In genomic region chr12:8045952-8046944, GRCh38 we compare ENCODE assay signal across 8 cellular contexts. TPM values are rescaled to one million over a fixed set of nuclear protein-coding genes. Genes with fewer than 3 reads are reported as not detected.
DNase-seq lines count a peak whose midpoint lies in the region; ATAC-seq and TF ChIP-seq lines count a peak whose summit lies in the region.

No MANE protein-coding gene starts in this region.

- H4K20me1 ChIP-seq in GM23248 (ENCODE audit: insufficient read depth): no peaks in the 10 kb centered on the region

- no peaks in the 10 kb centered on the region for H3F3A ChIP-seq in GM23248 (ENCODE audit: insufficient read depth)

- H3K36me3 ChIP-seq in GM23248 (ENCODE audit: low read depth) (peaks cover 52% of the 10 kb centered on the region), liver (ENCODE audit: control insufficient read depth in 4 of 4, insufficient read depth in 3 of 4, low read depth in 1 of 4, low read length in 3 of 4) (peaks cover 6 to 67% (median 56%) of the 10 kb centered on the region in 4 donors)

- H3K27ac ChIP-seq in GM23248 (no peak overlapping the region), liver (ENCODE audit: low read depth in 1 of 2, low read length in 2 of 2) (no peak overlapping the region)

- no peak overlapping the region for H2AFZ ChIP-seq in GM23248

- H3K9me3 ChIP-seq in GM23248 (ENCODE audit: low read depth) (no peaks in the 10 kb centered on the region), liver (ENCODE audit: control insufficient read depth in 4 of 4, low read length in 3 of 4) (no peaks in the 10 kb centered on the region)

- H3K79me2 ChIP-seq in GM23248 (ENCODE audit: insufficient read depth): no peaks in the 10 kb centered on the region

- H3K36me3 Mint-ChIP-seq in activated CD4-positive, alpha-beta T cell treated with anti-CD3 and anti-CD28 coated beads, Interleukin-2, amount 10 ng/mL, durations not matched to agents 24 days and 14 days (ENCODE audit: low read depth): peaks cover 64% of the 10 kb centered on the region

- H3K9me2 ChIP-seq in GM23248 (ENCODE audit: insufficient read depth): no peaks in the 10 kb centered on the region

- peaks cover 6% of the 10 kb centered on the region for H3K4me1 Mint-ChIP-seq in activated CD4-positive, alpha-beta T cell treated with anti-CD3 and anti-CD28 coated beads, Interleukin-2, amount 10 ng/mL, durations not matched to agents 24 days and 14 days

- WGBS in GM23248 (ENCODE audit: low coverage in 1 of 2, low lambda C conversion rate in 2 of 2, missing lambda C conversion rate in 2 of 2), 2 experiments: 27 to 29% methylated on average over 8 of the region's 8 CpGs
- WGBS in liver: 50% methylated on average over 8 of the region's 8 CpGs

- no peaks in the 10 kb centered on the region for H3K4me1 ChIP-seq in GM23248 (ENCODE audit: insufficient read depth)
- H3K4me1 ChIP-seq in liver (ENCODE audit: control insufficient read depth in 4 of 4, insufficient read depth in 4 of 4, low read length in 3 of 4): no peaks in the 10 kb centered on the region

- DNase-seq in AG10803 (ENCODE audit: low read depth) (peak; percentile 79), GM23248 (peak; percentile 83), NCI-H2227 treated with DMSO at 0.1 percent for 48 hours (lab: John Stamatoyannopoulos, UW) (peak; percentile 34), dedifferentiated amniotic fluid mesenchymal stem cell (ENCODE audit: extremely low spot score) (peak; percentile 72)
- DNase-seq in activated CD4-positive, alpha-beta T cell treated with anti-CD3 and anti-CD28 coated beads, Interleukin-2, amount 10 ng/mL, durations not matched to agents 24 days and 14 days: peak; percentile 93
- DNase-seq in stimulated activated CD4-positive, alpha-beta T cell treated with anti-CD3 and anti-CD28 coated beads, TNF-alpha, amount 100 ng/mL, for 24 hours (ENCODE audit: low read depth in 3 of 3): peak; percentile 61 to 80 (median 65)

- no peak overlapping the region for H3K4me3 Mint-ChIP-seq in activated CD4-positive, alpha-beta T cell treated with anti-CD3 and anti-CD28 coated beads, Interleukin-2, amount 10 ng/mL, durations not matched to agents 24 days and 14 days

- peak; percentile 91 for TF ChIP-seq CTCF in AG10803 (conservative IDR thresholded peaks at IDR 0.05; ENCODE audit: low read length)
- TF ChIP-seq CTCF in liver (IDR thresholded peaks at IDR 0.05; ENCODE audit: low read depth, low read length, missing input control): peak; percentile 85

- in situ Hi-C loops in GM23248 (cut with MboI): no loop called here

- no peaks in the 10 kb centered on the region for H3K27me3 Mint-ChIP-seq in activated CD4-positive, alpha-beta T cell treated with anti-CD3 and anti-CD28 coated beads, Interleukin-2, amount 10 ng/mL, durations not matched to agents 24 days and 14 days

- TF ChIP-seq RAD21 in liver (IDR thresholded peaks at IDR 0.05): peak; percentile 78 to 85

- no peak overlapping the region for H3K27ac Mint-ChIP-seq in activated CD4-positive, alpha-beta T cell treated with anti-CD3 and anti-CD28 coated beads, Interleukin-2, amount 10 ng/mL, durations not matched to agents 24 days and 14 days

- H3K27me3 ChIP-seq in GM23248 (replicated peaks; ENCODE audit: insufficient read depth): no peaks in the 10 kb centered on the region
- H3K27me3 ChIP-seq in liver (ENCODE audit: control insufficient read depth in 4 of 4, insufficient read depth in 4 of 4, low read length in 3 of 4): no peaks in the 10 kb centered on the region

- intact Hi-C loops in activated CD4-positive, alpha-beta T cell treated with anti-CD3 and anti-CD28 coated beads, Interleukin-2, amount 10 ng/mL, durations not matched to agents 24 days and 14 days (cut with micrococcal nuclease): loop anchor here (1.0 kb wide), 2 partner anchors 32 to 36 kb away; partner anchors contain the start of gene NECAP1

- H3K4me3 ChIP-seq in AG10803 (ENCODE audit: low read length): no peak overlapping the region
- H3K4me3 ChIP-seq in GM23248: no peak overlapping the region
- no peak overlapping the region for H3K4me3 ChIP-seq in liver (ENCODE audit: low read depth in 1 of 3, low read length in 3 of 3)

- H3K9me3 Mint-ChIP-seq in activated CD4-positive, alpha-beta T cell treated with anti-CD3 and anti-CD28 coated beads, Interleukin-2, amount 10 ng/mL, durations not matched to agents 24 days and 14 days: no peaks in the 10 kb centered on the region

- H3K9ac ChIP-seq in GM23248: no peak overlapping the region
- H3K9ac ChIP-seq in liver (ENCODE audit: low read depth in 1 of 2, low read length in 2 of 2): no peak overlapping the region

- ATAC-seq in GM18520 (IDR thresholded peaks at IDR 0.05; ENCODE audit: unreplicated experiment): no peak

- H3K4me2 ChIP-seq in GM23248 (ENCODE audit: unreplicated experiment): no peak overlapping the region

TF ChIP-seq in liver, 16 proteins besides CTCF, POLR2A, EP300 and RAD21 (continues in another document):
- TF ChIP-seq FOXA2 (IDR thresholded peaks at IDR 0.05): peak; percentile 36
- no peak for TF ChIP-seq EGR1 (IDR thresholded peaks at IDR 0.05; ENCODE audit: low read depth in 2 of 2)
- no peak for TF ChIP-seq HNF4A (conservative IDR thresholded peaks at IDR 0.05)
- no peak for TF ChIP-seq TAF1 (conservative IDR thresholded peaks at IDR 0.05)
- peak; percentile 8 to 32 for TF ChIP-seq RXRA (IDR thresholded peaks at IDR 0.05)
- peak; percentile 34 to 60 for TF ChIP-seq JUND (IDR thresholded peaks at IDR 0.05)
- TF ChIP-seq, protein P1, sequence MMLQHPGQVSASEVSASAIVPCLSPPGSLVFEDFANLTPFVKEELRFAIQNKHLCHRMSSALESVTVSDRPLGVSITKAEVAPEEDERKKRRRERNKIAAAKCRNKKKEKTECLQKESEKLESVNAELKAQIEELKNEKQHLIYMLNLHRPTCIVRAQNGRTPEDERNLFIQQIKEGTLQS (IDR thresholded peaks at IDR 0.05): no peak
- no peak for TF ChIP-seq YY1 (IDR thresholded peaks at IDR 0.05)
- TF ChIP-seq HNF4G (IDR thresholded peaks at IDR 0.05): no peak
- TF ChIP-seq REST (IDR thresholded peaks at IDR 0.05): no peak
- TF ChIP-seq GABPA (IDR thresholded peaks at IDR 0.05 in 1 of 2, conservative IDR thresholded peaks at IDR 0.05 in 1 of 2): no peak
- TF ChIP-seq, protein P2, sequence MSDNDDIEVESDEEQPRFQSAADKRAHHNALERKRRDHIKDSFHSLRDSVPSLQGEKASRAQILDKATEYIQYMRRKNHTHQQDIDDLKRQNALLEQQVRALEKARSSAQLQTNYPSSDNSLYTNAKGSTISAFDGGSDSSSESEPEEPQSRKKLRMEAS (IDR thresholded peaks at IDR 0.05): no peak
- TF ChIP-seq NR2F2 (IDR thresholded peaks at IDR 0.05): no peak

RNA-seq across cellular contexts. Expression of gene FOXJ2, which starts 13.7 kb away (rescaled TPM):
- total RNA-seq in GM23248 (2014; rRNA removed; shearing (Covaris generic)): 8.2 and 11.0 TPM in 2 replicates
- polyA plus RNA-seq in GM23248 (2016; fragmentation: Nextera tagmentation; extraction: Ambion mirVana): 10.5 and 11.6 TPM in 2 replicates
- total RNA-seq in activated CD4-positive, alpha-beta T cell treated with anti-CD3 and anti-CD28 coated beads, Interleukin-2, amount 10 ng/mL, durations not matched to agents 24 days and 14 days: 18.5 and 18.6 TPM in 2 replicates
- 1 to 10 TPM; 4.1 to 9.2 TPM for total RNA-seq in liver
- 1 to 10 TPM; 2.3 to 3.3 TPM for polyA plus RNA-seq in liver

RNA-seq across cellular contexts. Expression of gene C3AR1, which starts 19.9 kb away (rescaled TPM):
- total RNA-seq in GM23248 (2014; rRNA removed; shearing (Covaris generic)): not detected in 2 replicates
- polyA plus RNA-seq in GM23248 (2016; fragmentation: Nextera tagmentation; extraction: Ambion mirVana) (0.24 TPM in 1 of 2 replicates, not detected in the other), liver (1 to 10 TPM; 1.5 to 5.9 TPM)
- total RNA-seq in activated CD4-positive, alpha-beta T cell treated with anti-CD3 and anti-CD28 coated beads, Interleukin-2, amount 10 ng/mL, durations not matched to agents 24 days and 14 days: 0.56 and 0.73 TPM in 2 replicates
- total RNA-seq in liver: 1 to 10 TPM; 4.0 to 8.8 TPM

RNA-seq across cellular contexts. Expression of gene NECAP1, which starts 35.8 kb away (rescaled TPM):
- total RNA-seq in GM23248 (2014; rRNA removed; shearing (Covaris generic)): 36.6 and 40.1 TPM in 2 replicates
- polyA plus RNA-seq in GM23248 (2016; fragmentation: Nextera tagmentation; extraction: Ambion mirVana) (28.0 and 30.2 TPM in 2 replicates), liver (10 to 100 TPM; 13.4 to 14.6 TPM)
- 34.8 and 36.2 TPM in 2 replicates for total RNA-seq in activated CD4-positive, alpha-beta T cell treated with anti-CD3 and anti-CD28 coated beads, Interleukin-2, amount 10 ng/mL, durations not matched to agents 24 days and 14 days
- 10 to 100 TPM; 19.3 to 24.9 TPM for total RNA-seq in liver

Comparison
In these comparisons a context has a peak if more than half of its experiments do, and no peak if none do; other contexts are left out.
1. DNase-seq: peak in every context shown above with its lines; median percentile 93 in activated CD4-positive, alpha-beta T cell treated with anti-CD3 and anti-CD28 coated beads, Interleukin-2, amount 10 ng/mL, durations not matched to agents 24 days and 14 days; 83 in GM23248; 79 in AG10803; 72 in dedifferentiated amniotic fluid mesenchymal stem cell; 65 in stimulated activated CD4-positive, alpha-beta T cell treated with anti-CD3 and anti-CD28 coated beads, TNF-alpha, amount 100 ng/mL, for 24 hours; 34 in NCI-H2227 treated with DMSO at 0.1 percent for 48 hours.